In the genomic region with DNA sequence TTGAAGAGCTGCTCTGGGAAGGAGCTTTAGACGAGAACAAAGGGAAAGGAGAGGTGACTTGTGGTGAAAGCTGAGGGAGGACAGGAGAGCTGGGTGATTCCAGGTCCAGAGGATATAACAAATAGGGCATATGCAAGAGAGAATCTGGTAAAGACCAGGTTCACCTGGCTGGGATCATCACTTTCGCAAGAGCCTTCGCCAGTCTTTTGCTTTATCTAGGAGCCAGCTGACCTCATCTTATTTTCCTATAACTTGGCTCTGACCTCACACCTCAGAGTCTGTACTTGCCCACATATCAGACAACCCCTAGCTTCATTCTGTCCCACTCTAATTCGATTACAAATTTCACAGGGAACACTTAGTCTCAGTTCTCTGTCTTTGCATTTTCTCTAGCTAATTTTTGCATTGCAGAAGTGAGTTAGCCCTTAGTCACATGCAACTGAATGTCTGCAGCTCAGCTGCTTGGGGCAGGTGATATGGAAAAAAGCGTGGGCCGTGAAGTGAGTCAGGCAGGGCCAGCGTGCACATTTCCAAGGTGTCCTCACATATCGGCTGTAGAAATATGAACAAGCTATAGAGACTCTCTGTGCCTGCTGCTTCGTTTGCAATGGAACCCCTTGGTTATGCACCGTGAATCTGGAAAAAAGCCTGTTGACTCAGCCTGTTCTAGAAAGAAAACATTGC, we compare ENCODE assay signal across 1 cellular context.
TF ChIP-seq lines count a peak whose summit lies in the region.

No MANE protein-coding gene starts in this region.

TF ChIP-seq in H1, 55 proteins besides CTCF, POLR2A, EP300 and RAD21:
- peak; percentile 27; the same call in 1 of the 2 replicates for TF ChIP-seq CEBPB (IDR thresholded peaks at IDR 0.05; ENCODE audit: low read depth, low read length)
- no peak for TF ChIP-seq SP4 (IDR thresholded peaks at IDR 0.05; ENCODE audit: low read length)
